ENCODE assay signal across 1 cellular context in the genomic region with DNA sequence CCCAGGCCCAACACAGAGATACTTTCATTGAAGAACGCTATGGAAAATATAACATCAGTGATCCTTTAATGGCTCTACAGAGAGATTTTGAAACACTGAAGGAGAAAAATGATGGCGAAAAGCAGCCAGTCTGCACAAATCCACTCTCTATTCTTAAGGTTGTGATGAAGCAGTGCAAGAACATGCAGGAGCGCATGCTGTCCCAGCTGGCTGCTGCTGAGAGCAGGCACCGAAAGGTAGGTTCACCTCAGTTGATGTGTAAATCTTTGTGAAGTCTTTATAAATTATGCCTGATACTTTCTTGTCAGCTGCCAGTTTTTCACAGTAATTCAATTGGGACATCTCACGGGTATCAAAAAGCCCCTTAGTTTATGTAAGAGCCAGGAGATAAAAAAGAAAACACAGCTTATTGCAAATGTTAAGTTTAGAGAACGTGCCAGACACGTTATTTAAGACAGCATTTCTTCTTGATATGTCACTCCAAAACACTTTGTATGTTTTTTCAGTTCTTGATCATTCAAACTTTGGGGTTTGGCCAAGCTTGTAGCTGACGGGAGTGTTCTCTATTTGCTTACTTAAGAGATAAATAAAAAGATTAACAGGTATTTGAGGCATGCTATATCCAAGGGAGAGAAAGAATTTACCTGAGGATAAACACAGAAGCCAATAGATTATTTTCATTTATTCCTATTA.
TF ChIP-seq lines count a peak whose summit lies in the region.

No MANE protein-coding gene starts in this region.

TF ChIP-seq in WTC11, 78 proteins besides CTCF, POLR2A, EP300 and RAD21 (continued from another document):
- TF ChIP-seq, protein P1, sequence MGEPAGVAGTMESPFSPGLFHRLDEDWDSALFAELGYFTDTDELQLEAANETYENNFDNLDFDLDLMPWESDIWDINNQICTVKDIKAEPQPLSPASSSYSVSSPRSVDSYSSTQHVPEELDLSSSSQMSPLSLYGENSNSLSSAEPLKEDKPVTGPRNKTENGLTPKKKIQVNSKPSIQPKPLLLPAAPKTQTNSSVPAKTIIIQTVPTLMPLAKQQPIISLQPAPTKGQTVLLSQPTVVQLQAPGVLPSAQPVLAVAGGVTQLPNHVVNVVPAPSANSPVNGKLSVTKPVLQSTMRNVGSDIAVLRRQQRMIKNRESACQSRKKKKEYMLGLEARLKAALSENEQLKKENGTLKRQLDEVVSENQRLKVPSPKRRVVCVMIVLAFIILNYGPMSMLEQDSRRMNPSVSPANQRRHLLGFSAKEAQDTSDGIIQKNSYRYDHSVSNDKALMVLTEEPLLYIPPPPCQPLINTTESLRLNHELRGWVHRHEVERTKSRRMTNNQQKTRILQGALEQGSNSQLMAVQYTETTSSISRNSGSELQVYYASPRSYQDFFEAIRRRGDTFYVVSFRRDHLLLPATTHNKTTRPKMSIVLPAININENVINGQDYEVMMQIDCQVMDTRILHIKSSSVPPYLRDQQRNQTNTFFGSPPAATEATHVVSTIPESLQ (CRISPR knock-in tag; IDR thresholded peaks at IDR 0.05) = no peak
- TF ChIP-seq JAZF1 (CRISPR knock-in tag; IDR thresholded peaks at IDR 0.05) = no peak
- TF ChIP-seq, protein P2, sequence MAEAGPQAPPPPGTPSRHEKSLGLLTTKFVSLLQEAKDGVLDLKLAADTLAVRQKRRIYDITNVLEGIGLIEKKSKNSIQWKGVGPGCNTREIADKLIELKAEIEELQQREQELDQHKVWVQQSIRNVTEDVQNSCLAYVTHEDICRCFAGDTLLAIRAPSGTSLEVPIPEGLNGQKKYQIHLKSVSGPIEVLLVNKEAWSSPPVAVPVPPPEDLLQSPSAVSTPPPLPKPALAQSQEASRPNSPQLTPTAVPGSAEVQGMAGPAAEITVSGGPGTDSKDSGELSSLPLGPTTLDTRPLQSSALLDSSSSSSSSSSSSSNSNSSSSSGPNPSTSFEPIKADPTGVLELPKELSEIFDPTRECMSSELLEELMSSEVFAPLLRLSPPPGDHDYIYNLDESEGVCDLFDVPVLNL (CRISPR knock-in tag; IDR thresholded peaks at IDR 0.05; ENCODE audit: borderline replicate concordance, low read depth) = no peak
- no peak for TF ChIP-seq FOXP1 (CRISPR knock-in tag; IDR thresholded peaks at IDR 0.05; ENCODE audit: borderline replicate concordance)
- no peak for TF ChIP-seq PRRX2 (CRISPR knock-in tag; IDR thresholded peaks at IDR 0.05)
- TF ChIP-seq, protein P3, sequence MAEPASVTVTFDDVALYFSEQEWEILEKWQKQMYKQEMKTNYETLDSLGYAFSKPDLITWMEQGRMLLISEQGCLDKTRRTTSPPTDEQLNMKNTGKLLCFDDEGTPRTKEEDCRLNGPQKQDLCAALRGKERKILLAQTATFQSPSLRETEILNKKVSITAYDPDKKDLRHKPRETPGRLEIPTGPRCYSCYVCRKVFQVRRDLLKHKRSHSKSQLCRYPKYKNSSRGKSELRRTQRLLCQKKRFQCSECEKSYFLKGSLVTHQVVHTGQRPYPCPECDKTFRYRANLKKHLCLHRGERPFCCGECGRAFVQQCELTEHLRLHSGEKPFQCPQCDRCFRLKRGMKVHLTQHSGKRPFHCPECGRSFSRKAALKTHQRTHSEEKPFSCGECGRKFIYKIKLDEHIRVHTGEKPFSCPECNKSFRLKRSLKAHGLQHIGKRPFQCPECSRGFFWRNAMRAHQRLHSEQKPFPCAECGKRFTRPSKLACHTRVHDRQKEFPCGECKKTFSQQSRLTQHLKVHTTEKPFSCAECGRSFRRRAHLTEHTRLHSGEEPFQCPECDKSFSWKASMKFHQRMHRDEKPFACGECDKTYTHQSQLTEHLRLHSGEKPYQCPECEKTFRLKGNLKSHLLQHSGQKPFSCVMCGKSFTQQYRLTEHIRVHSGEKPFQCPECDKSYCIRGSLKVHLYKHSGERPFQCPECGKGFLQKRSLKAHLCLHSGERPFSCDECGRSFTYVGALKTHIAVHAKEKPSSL (CRISPR knock-in tag; conservative IDR thresholded peaks at IDR 0.05) = no peak
- TF ChIP-seq NR2C2 (CRISPR knock-in tag; IDR thresholded peaks at IDR 0.05) = no peak
- no peak for TF ChIP-seq MYBL2 (CRISPR knock-in tag; IDR thresholded peaks at IDR 0.05)
- TF ChIP-seq, protein P4, sequence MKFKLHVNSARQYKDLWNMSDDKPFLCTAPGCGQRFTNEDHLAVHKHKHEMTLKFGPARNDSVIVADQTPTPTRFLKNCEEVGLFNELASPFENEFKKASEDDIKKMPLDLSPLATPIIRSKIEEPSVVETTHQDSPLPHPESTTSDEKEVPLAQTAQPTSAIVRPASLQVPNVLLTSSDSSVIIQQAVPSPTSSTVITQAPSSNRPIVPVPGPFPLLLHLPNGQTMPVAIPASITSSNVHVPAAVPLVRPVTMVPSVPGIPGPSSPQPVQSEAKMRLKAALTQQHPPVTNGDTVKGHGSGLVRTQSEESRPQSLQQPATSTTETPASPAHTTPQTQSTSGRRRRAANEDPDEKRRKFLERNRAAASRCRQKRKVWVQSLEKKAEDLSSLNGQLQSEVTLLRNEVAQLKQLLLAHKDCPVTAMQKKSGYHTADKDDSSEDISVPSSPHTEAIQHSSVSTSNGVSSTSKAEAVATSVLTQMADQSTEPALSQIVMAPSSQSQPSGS (CRISPR knock-in tag; IDR thresholded peaks at IDR 0.05; ENCODE audit: borderline replicate concordance, low read depth) = no peak
- TF ChIP-seq, protein P5, sequence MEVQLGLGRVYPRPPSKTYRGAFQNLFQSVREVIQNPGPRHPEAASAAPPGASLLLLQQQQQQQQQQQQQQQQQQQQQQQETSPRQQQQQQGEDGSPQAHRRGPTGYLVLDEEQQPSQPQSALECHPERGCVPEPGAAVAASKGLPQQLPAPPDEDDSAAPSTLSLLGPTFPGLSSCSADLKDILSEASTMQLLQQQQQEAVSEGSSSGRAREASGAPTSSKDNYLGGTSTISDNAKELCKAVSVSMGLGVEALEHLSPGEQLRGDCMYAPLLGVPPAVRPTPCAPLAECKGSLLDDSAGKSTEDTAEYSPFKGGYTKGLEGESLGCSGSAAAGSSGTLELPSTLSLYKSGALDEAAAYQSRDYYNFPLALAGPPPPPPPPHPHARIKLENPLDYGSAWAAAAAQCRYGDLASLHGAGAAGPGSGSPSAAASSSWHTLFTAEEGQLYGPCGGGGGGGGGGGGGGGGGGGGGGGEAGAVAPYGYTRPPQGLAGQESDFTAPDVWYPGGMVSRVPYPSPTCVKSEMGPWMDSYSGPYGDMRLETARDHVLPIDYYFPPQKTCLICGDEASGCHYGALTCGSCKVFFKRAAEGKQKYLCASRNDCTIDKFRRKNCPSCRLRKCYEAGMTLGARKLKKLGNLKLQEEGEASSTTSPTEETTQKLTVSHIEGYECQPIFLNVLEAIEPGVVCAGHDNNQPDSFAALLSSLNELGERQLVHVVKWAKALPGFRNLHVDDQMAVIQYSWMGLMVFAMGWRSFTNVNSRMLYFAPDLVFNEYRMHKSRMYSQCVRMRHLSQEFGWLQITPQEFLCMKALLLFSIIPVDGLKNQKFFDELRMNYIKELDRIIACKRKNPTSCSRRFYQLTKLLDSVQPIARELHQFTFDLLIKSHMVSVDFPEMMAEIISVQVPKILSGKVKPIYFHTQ (CRISPR knock-in tag; IDR thresholded peaks at IDR 0.05) = no peak
- TF ChIP-seq, protein P6, sequence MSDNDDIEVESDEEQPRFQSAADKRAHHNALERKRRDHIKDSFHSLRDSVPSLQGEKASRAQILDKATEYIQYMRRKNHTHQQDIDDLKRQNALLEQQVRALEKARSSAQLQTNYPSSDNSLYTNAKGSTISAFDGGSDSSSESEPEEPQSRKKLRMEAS (CRISPR knock-in tag; IDR thresholded peaks at IDR 0.05) = no peak
- TF ChIP-seq, protein P7, sequence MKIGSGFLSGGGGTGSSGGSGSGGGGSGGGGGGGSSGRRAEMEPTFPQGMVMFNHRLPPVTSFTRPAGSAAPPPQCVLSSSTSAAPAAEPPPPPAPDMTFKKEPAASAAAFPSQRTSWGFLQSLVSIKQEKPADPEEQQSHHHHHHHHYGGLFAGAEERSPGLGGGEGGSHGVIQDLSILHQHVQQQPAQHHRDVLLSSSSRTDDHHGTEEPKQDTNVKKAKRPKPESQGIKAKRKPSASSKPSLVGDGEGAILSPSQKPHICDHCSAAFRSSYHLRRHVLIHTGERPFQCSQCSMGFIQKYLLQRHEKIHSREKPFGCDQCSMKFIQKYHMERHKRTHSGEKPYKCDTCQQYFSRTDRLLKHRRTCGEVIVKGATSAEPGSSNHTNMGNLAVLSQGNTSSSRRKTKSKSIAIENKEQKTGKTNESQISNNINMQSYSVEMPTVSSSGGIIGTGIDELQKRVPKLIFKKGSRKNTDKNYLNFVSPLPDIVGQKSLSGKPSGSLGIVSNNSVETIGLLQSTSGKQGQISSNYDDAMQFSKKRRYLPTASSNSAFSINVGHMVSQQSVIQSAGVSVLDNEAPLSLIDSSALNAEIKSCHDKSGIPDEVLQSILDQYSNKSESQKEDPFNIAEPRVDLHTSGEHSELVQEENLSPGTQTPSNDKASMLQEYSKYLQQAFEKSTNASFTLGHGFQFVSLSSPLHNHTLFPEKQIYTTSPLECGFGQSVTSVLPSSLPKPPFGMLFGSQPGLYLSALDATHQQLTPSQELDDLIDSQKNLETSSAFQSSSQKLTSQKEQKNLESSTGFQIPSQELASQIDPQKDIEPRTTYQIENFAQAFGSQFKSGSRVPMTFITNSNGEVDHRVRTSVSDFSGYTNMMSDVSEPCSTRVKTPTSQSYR (CRISPR knock-in tag; IDR thresholded peaks at IDR 0.05) = no peak
- no peak for TF ChIP-seq ZNF423 (CRISPR knock-in tag; IDR thresholded peaks at IDR 0.05)
- TF ChIP-seq, protein P8, sequence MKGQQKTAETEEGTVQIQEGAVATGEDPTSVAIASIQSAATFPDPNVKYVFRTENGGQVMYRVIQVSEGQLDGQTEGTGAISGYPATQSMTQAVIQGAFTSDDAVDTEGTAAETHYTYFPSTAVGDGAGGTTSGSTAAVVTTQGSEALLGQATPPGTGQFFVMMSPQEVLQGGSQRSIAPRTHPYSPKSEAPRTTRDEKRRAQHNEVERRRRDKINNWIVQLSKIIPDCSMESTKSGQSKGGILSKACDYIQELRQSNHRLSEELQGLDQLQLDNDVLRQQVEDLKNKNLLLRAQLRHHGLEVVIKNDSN (CRISPR knock-in tag; IDR thresholded peaks at IDR 0.05) = no peak
- TF ChIP-seq, protein P9, sequence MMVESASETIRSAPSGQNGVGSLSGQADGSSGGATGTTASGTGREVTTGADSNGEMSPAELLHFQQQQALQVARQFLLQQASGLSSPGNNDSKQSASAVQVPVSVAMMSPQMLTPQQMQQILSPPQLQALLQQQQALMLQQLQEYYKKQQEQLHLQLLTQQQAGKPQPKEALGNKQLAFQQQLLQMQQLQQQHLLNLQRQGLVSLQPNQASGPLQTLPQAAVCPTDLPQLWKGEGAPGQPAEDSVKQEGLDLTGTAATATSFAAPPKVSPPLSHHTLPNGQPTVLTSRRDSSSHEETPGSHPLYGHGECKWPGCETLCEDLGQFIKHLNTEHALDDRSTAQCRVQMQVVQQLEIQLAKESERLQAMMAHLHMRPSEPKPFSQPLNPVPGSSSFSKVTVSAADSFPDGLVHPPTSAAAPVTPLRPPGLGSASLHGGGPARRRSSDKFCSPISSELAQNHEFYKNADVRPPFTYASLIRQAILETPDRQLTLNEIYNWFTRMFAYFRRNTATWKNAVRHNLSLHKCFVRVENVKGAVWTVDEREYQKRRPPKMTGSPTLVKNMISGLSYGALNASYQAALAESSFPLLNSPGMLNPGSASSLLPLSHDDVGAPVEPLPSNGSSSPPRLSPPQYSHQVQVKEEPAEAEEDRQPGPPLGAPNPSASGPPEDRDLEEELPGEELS (CRISPR knock-in tag; IDR thresholded peaks at IDR 0.05) = no peak
